In the genomic region with DNA sequence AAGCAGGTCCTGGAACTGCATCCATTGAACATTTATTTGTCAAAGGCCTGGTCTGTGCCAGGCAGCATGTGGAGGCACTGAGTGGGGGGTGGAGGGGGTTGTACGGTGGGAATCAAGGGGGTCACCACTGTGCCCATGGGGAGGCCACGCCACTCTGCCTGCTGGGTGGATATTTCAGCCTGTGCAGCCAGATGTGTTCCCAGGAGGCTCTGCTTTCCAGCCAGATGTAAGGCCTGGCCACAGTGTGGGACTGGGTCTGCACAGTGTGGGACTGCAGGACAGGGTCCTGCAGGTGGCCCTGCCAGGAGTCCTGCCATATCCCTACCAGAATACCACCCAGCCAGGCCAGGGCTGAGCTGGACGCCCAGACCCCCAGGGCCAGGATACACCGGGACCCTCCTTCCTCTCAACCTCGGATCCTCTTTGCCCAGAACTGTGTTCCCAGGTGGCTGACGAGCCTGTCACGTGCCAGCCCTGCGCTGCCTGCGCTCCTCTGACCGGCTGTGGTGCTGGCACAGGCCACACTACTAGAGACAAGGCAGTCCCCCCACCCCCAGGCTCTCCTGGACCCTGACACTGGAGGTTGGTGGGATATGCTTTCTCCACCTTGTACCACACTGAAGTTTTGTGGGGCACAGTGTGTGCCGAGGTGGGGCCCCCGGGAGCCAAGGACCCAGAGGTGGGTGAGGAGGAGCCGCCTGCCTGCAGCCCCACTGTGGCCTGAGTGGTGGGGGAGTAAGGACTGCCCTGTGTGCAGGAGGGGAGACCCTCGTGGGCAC, we compare ENCODE assay signal across 13 cellular contexts. TPM values are rescaled to one million over a fixed set of nuclear protein-coding genes. Genes with fewer than 3 reads are reported as not detected.
A peak's percentile ranks its signal among the peaks of the same experiment; 100 is the strongest.
DNase-seq lines count a peak whose midpoint lies in the region; ATAC-seq and TF ChIP-seq lines count a peak whose summit lies in the region.
"Had no signal": no experiment of that assay in that cellular context is flagged by ENCODE, and none has a peak within 500 bp of the region (broad histone marks: within the 10 kb centered on the region; RNA-seq: fewer than 3 reads in every experiment).

No MANE protein-coding gene starts in this region.

- no peaks in the 10 kb centered on the region for H3K9me2 ChIP-seq in DOHH2 (replicated peaks; ENCODE audit: control insufficient read depth, low read length)

- no peak for ATAC-seq in RWPE2 (ENCODE audit: low read depth)
- no peak for ATAC-seq in stimulated activated effector memory CD8-positive, alpha-beta T cell treated with anti-CD3 and anti-CD28 coated beads, Interleukin-12 subunit alpha, Interleukin-12 subunit beta, amount 100 ng/mL, for 72 hours
- no peak for ATAC-seq in GM18868 (IDR thresholded peaks at IDR 0.05; ENCODE audit: unreplicated experiment)
- ATAC-seq in GM18520 (IDR thresholded peaks at IDR 0.05; ENCODE audit: unreplicated experiment): no peak

- peaks cover 33% of the 10 kb centered on the region for H3K4me1 Mint-ChIP-seq in glutamatergic neuron (ENCODE audit: low read depth, unreplicated experiment)
- peaks cover 6% of the 10 kb centered on the region for H3K4me1 Mint-ChIP-seq in stimulated activated effector memory CD8-positive, alpha-beta T cell treated with anti-CD3 and anti-CD28 coated beads, Interleukin-12 subunit alpha, Interleukin-12 subunit beta, amount 100 ng/mL, for 72 hours

- peaks cover 61% of the 10 kb centered on the region for H3K79me2 ChIP-seq in DOHH2 (ENCODE audit: control insufficient read depth, low read length)

- H3K4me1 ChIP-seq in DOHH2 (ENCODE audit: control insufficient read depth, low read length) (peaks cover 99% of the 10 kb centered on the region), RWPE2 (ENCODE audit: insufficient read depth, poor library complexity, severe bottlenecking) (peaks cover 11% of the 10 kb centered on the region)

- H3K27me3 ChIP-seq in DOHH2 (ENCODE audit: control insufficient read depth, low read length) (no peaks in the 10 kb centered on the region), RWPE2 (ENCODE audit: insufficient read depth, poor library complexity, severe bottlenecking) (no peaks in the 10 kb centered on the region)
- H3K27me3 ChIP-seq: Peyer's patch had no signal

- H3K27ac ChIP-seq in DOHH2 (ENCODE audit: low read depth, low read length): peak overlapping the region; percentile 73
- peak overlapping the region; percentile 10 for H3K27ac ChIP-seq in RWPE2 (ENCODE audit: poor library complexity, severe bottlenecking)
- H3K27ac ChIP-seq: WERI-Rb-1 had no signal

- H3K9me3 Mint-ChIP-seq in glutamatergic neuron (ENCODE audit: unreplicated experiment): peaks cover 37% of the 10 kb centered on the region
- no peaks in the 10 kb centered on the region for H3K9me3 Mint-ChIP-seq in stimulated activated effector memory CD8-positive, alpha-beta T cell treated with anti-CD3 and anti-CD28 coated beads, Interleukin-12 subunit alpha, Interleukin-12 subunit beta, amount 100 ng/mL, for 72 hours

- no peaks in the 10 kb centered on the region for H3K9me3 ChIP-seq in DOHH2 (ENCODE audit: control insufficient read depth, insufficient read depth, low read length)
- H3K9me3 ChIP-seq in RWPE2 (ENCODE audit: severe bottlenecking): no peaks in the 10 kb centered on the region
- H3K9me3 ChIP-seq: Peyer's patch had no signal

- peaks cover 22% of the 10 kb centered on the region for H3F3A ChIP-seq in DOHH2 (ENCODE audit: control insufficient read depth, insufficient read depth)

- H4K20me1 ChIP-seq in DOHH2 (ENCODE audit: control insufficient read depth, insufficient read depth, low read depth, low read length): no peaks in the 10 kb centered on the region; the same call in 1 of the 2 replicates

- peak overlapping the region; percentile 69 for H3K4me2 ChIP-seq in DOHH2 (ENCODE audit: low read length)

- no peaks in the 10 kb centered on the region for H3K36me3 Mint-ChIP-seq in glutamatergic neuron (ENCODE audit: unreplicated experiment)
- H3K36me3 Mint-ChIP-seq in stimulated activated effector memory CD8-positive, alpha-beta T cell treated with anti-CD3 and anti-CD28 coated beads, Interleukin-12 subunit alpha, Interleukin-12 subunit beta, amount 100 ng/mL, for 72 hours: peaks cover 77% of the 10 kb centered on the region

- TF ChIP-seq CTCF in DOHH2 (IDR thresholded peaks at IDR 0.05; ENCODE audit: low read depth, low read length, poor library complexity, severe bottlenecking) (no peak), RWPE2 (IDR thresholded peaks at IDR 0.05; ENCODE audit: poor library complexity, severe bottlenecking) (no peak), glutamatergic neuron (IDR thresholded peaks at IDR 0.05; ENCODE audit: partially characterized antibody, unreplicated experiment) (no peak)

- H3K4me3 Mint-ChIP-seq in glutamatergic neuron (ENCODE audit: unreplicated experiment): no peak overlapping the region
- H3K4me3 Mint-ChIP-seq in stimulated activated effector memory CD8-positive, alpha-beta T cell treated with anti-CD3 and anti-CD28 coated beads, Interleukin-12 subunit alpha, Interleukin-12 subunit beta, amount 100 ng/mL, for 72 hours: no peak overlapping the region

- peak overlapping the region; percentile 72 for H3K27ac Mint-ChIP-seq in glutamatergic neuron (ENCODE audit: unreplicated experiment)
- peak overlapping the region; percentile 86 for H3K27ac Mint-ChIP-seq in stimulated activated effector memory CD8-positive, alpha-beta T cell treated with anti-CD3 and anti-CD28 coated beads, Interleukin-12 subunit alpha, Interleukin-12 subunit beta, amount 100 ng/mL, for 72 hours

- H3K27me3 Mint-ChIP-seq in glutamatergic neuron (ENCODE audit: unreplicated experiment): peaks cover 28% of the 10 kb centered on the region

- DNase-seq in RWPE2 (ENCODE audit: low spot score) (no peak), glutamatergic neuron (no peak)
- DNase-seq in stimulated activated effector memory CD8-positive, alpha-beta T cell treated with anti-CD3 and anti-CD28 coated beads, Interleukin-12 subunit alpha, Interleukin-12 subunit beta, amount 100 ng/mL, for 72 hours (ENCODE audit: low spot score in 2 of 2): no peak
- no peak for DNase-seq in stimulated activated CD4-positive, alpha-beta T cell treated with anti-CD3 and anti-CD28 coated beads, Interleukin-2, amount 100 ng/mL, for 48 hours
- DNase-seq: effector CD4-positive, alpha-beta T cell; hypothalamus; Peyer's patch; stimulated activated CD4-positive, alpha-beta T cell treated with anti-CD3 and anti-CD28 coated beads, Interleukin-15, amount 100 ng/mL, for 24 hours; stimulated activated naive CD4-positive, alpha-beta T cell treated with Interleukin-2 at 50 U/mL for 16 hours; WERI-Rb-1 had no signal

- H3K36me3 ChIP-seq in DOHH2 (ENCODE audit: control insufficient read depth, low read length) (peaks cover 87% of the 10 kb centered on the region), RWPE2 (ENCODE audit: low read depth) (peaks cover 90% of the 10 kb centered on the region)

- H3K4me3 ChIP-seq in DOHH2 (ENCODE audit: low read length) (peak overlapping the region; percentile 27; the same call in 1 of the 2 replicates), RWPE2 (ENCODE audit: severe bottlenecking) (no peak overlapping the region)
- H3K4me3 ChIP-seq: Peyer's patch had no signal

RNA-seq across cellular contexts. Expression of gene XRCC3, which starts 17.5 kb away (rescaled TPM):
- 4.5 TPM for total RNA-seq in glutamatergic neuron (ENCODE audit: unreplicated experiment)

RNA-seq across cellular contexts. Expression of gene ZFYVE21, which starts 17.8 kb away (rescaled TPM):
- 49.1 TPM for total RNA-seq in glutamatergic neuron (ENCODE audit: unreplicated experiment)
